Comparison of ENCODE assay signal across 1 cellular context in genomic region chr14:75223664-75224154, GRCh38.
TF ChIP-seq lines count a peak whose summit lies in the region.

No MANE protein-coding gene starts in this region.

TF ChIP-seq in GM12878, 131 proteins besides CTCF, POLR2A, EP300 and RAD21 (continued from another document):
- TF ChIP-seq, protein P1, sequence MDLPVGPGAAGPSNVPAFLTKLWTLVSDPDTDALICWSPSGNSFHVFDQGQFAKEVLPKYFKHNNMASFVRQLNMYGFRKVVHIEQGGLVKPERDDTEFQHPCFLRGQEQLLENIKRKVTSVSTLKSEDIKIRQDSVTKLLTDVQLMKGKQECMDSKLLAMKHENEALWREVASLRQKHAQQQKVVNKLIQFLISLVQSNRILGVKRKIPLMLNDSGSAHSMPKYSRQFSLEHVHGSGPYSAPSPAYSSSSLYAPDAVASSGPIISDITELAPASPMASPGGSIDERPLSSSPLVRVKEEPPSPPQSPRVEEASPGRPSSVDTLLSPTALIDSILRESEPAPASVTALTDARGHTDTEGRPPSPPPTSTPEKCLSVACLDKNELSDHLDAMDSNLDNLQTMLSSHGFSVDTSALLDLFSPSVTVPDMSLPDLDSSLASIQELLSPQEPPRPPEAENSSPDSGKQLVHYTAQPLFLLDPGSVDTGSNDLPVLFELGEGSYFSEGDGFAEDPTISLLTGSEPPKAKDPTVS (IDR thresholded peaks at IDR 0.05; ENCODE audit: low read depth, low read length): no peak
- TF ChIP-seq CBX3 (IDR thresholded peaks at IDR 0.05; ENCODE audit: borderline replicate concordance, low read depth) (no peak), IRF3 (IDR thresholded peaks at IDR 0.05) (no peak), TCF12 (IDR thresholded peaks at IDR 0.05; ENCODE audit: low read depth, low read length) (peak; percentile 71; the same call in 1 of the 2 replicates), BMI1 (IDR thresholded peaks at IDR 0.05; ENCODE audit: borderline replicate concordance) (peak; percentile 65; the same call in 1 of the 2 replicates), CBX5 (IDR thresholded peaks at IDR 0.05; ENCODE audit: low read depth) (no peak), NFYA (IDR thresholded peaks at IDR 0.05; ENCODE audit: borderline replicate concordance, low read depth, low read length) (no peak), JUNB (IDR thresholded peaks at IDR 0.05) (no peak), WRNIP1 (IDR thresholded peaks at IDR 0.05; ENCODE audit: borderline replicate concordance, low read depth, low read length) (no peak), TCF7 (IDR thresholded peaks at IDR 0.05; ENCODE audit: borderline replicate concordance) (no peak), ASH2L (IDR thresholded peaks at IDR 0.05; ENCODE audit: borderline replicate concordance, low read depth) (no peak), ZNF687 (IDR thresholded peaks at IDR 0.05) (no peak), SMC3 (IDR thresholded peaks at IDR 0.05; ENCODE audit: borderline replicate concordance, low read length) (no peak), JUND (IDR thresholded peaks at IDR 0.05; ENCODE audit: low read depth, low read length) (no peak), MEF2B (IDR thresholded peaks at IDR 0.05; ENCODE audit: partially characterized antibody, poor library complexity, severe bottlenecking) (peak; percentile 78), EZH2 (IDR thresholded peaks at IDR 0.05; ENCODE audit: borderline replicate concordance, control insufficient read depth, low read depth, low read length) (no peak), SUPT20H (IDR thresholded peaks at IDR 0.05; ENCODE audit: borderline replicate concordance, control insufficient read depth, low read depth, low read length) (no peak), SRF (IDR thresholded peaks at IDR 0.05; ENCODE audit: low read depth in 2 of 2, low read length in 2 of 2) (no peak), HDGF (IDR thresholded peaks at IDR 0.05) (peak; percentile 38; the same call in 1 of the 2 replicates), MYC (IDR thresholded peaks at IDR 0.05; ENCODE audit: insufficient read depth, insufficient read length, insufficient replicate concordance, low read length, severe bottlenecking) (no peak), E4F1 (IDR thresholded peaks at IDR 0.05; ENCODE audit: borderline replicate concordance, partially characterized antibody) (no peak), NKRF (conservative IDR thresholded peaks at IDR 0.05) (no peak), FOXM1 (IDR thresholded peaks at IDR 0.05; ENCODE audit: low read depth, low read length) (no peak), REST (IDR thresholded peaks at IDR 0.05; ENCODE audit: low read depth, low read length) (no peak), BRCA1 (IDR thresholded peaks at IDR 0.05; ENCODE audit: low read depth, low read length) (no peak), ATF2 (IDR thresholded peaks at IDR 0.05; ENCODE audit: low read length) (no peak), PAX8 (IDR thresholded peaks at IDR 0.05) (no peak), KDM1A (IDR thresholded peaks at IDR 0.05; ENCODE audit: borderline replicate concordance) (no peak), IRF4 (IDR thresholded peaks at IDR 0.05; ENCODE audit: low read depth, low read length) (peak; percentile 76)
- TF ChIP-seq, protein P2, sequence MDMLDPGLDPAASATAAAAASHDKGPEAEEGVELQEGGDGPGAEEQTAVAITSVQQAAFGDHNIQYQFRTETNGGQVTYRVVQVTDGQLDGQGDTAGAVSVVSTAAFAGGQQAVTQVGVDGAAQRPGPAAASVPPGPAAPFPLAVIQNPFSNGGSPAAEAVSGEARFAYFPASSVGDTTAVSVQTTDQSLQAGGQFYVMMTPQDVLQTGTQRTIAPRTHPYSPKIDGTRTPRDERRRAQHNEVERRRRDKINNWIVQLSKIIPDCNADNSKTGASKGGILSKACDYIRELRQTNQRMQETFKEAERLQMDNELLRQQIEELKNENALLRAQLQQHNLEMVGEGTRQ (IDR thresholded peaks at IDR 0.05; ENCODE audit: borderline replicate concordance, low read depth, low read length): no peak
- TF ChIP-seq, protein P3, sequence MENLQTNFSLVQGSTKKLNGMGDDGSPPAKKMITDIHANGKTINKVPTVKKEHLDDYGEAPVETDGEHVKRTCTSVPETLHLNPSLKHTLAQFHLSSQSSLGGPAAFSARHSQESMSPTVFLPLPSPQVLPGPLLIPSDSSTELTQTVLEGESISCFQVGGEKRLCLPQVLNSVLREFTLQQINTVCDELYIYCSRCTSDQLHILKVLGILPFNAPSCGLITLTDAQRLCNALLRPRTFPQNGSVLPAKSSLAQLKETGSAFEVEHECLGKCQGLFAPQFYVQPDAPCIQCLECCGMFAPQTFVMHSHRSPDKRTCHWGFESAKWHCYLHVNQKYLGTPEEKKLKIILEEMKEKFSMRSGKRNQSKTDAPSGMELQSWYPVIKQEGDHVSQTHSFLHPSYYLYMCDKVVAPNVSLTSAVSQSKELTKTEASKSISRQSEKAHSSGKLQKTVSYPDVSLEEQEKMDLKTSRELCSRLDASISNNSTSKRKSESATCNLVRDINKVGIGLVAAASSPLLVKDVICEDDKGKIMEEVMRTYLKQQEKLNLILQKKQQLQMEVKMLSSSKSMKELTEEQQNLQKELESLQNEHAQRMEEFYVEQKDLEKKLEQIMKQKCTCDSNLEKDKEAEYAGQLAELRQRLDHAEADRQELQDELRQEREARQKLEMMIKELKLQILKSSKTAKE (IDR thresholded peaks at IDR 0.05; ENCODE audit: low read depth, poor library complexity, severe bottlenecking): no peak
